Comparison of ENCODE assay signal across 30 cellular contexts in genomic region chr6:6455272-6455671, GRCh38.
"Had no signal": no experiment of that assay in that cellular context is flagged by ENCODE, and none has a peak within 500 bp of the region (broad histone marks: within the 10 kb centered on the region; RNA-seq: fewer than 3 reads in every experiment).

No MANE protein-coding gene starts in this region.

- H3K4me1 ChIP-seq: adrenal gland, body of pancreas, esophagus squamous epithelium, foreskin keratinocyte, gastrocnemius medialis had no signal

- H3K27me3 ChIP-seq: adrenal gland, body of pancreas, foreskin keratinocyte, gastrocnemius medialis, heart right ventricle had no signal

- H3K9me3 ChIP-seq: adrenal gland, body of pancreas, esophagus squamous epithelium, gastrocnemius medialis had no signal

- H3K27ac ChIP-seq: adrenal gland, body of pancreas, coronary artery, dorsolateral prefrontal cortex, esophagus squamous epithelium, foreskin keratinocyte, gastrocnemius medialis, heart right ventricle, hepatocyte, WERI-Rb-1 had no signal

- H3K4me3 ChIP-seq: adrenal gland, body of pancreas, coronary artery, dorsolateral prefrontal cortex, esophagus squamous epithelium, gastrocnemius medialis, heart right ventricle, hepatocyte had no signal

- DNase-seq: activated B cell treated with CpG ODN at 0.5 μM for 24 hours; activated CD4-positive, alpha-beta T cell treated with anti-CD3 and anti-CD28 coated beads for 48 hours; activated CD4-positive, alpha-beta T cell treated with anti-CD3 and anti-CD28 coated beads, Interleukin-2, amount 50 U/mL, for 1 hour; activated CD4-positive, alpha-beta T cell treated with anti-CD3 and anti-CD28 coated beads, Interleukin-2, amount 50 U/mL, for 48 hours; activated CD8-positive, alpha-beta memory T cell treated with anti-CD3 and anti-CD28 coated beads for 24 hours; activated CD8-positive, alpha-beta T cell treated with anti-CD3 and anti-CD28 coated beads for 36 hours; activated effector memory CD4-positive, alpha-beta T cell treated with anti-CD3 and anti-CD28 coated beads, Interleukin-2, amount 50 U/mL, for 16 hours; activated naive CD4-positive, alpha-beta T cell treated with anti-CD3 and anti-CD28 coated beads for 36 hours; activated naive CD8-positive, alpha-beta T cell treated with anti-CD3 and anti-CD28 coated beads for 36 hours; activated naive CD8-positive, alpha-beta T cell treated with anti-CD3 and anti-CD28 coated beads, Interleukin-2, amount 50 U/mL, for 24 hours; activated T-cell treated with anti-CD3 and anti-CD28 coated beads, Interleukin-2, amount 50 U/mL, for 1 hour; activated T-cell treated with anti-CD3 and anti-CD28 coated beads, Interleukin-2, amount 50 U/mL, for 48 hours; adrenal gland; amygdala; aorta; body of pancreas; dorsolateral prefrontal cortex; effector memory CD4-positive, alpha-beta T cell; endodermal cell; erythroblast; esophagus squamous epithelium; foreskin keratinocyte; gastrocnemius medialis; heart right ventricle; T-helper 1 cell; T-helper 17 cell; T1000; WERI-Rb-1 had no signal

- H2AFZ ChIP-seq: hepatocyte had no signal

- H3K36me3 ChIP-seq: adrenal gland, esophagus squamous epithelium, gastrocnemius medialis, heart right ventricle, WERI-Rb-1 had no signal

- H3K79me2 ChIP-seq: hepatocyte had no signal

- H3K4me2 ChIP-seq: hepatocyte had no signal
